ENCODE assay signal across 8 cellular contexts in the genomic region with DNA sequence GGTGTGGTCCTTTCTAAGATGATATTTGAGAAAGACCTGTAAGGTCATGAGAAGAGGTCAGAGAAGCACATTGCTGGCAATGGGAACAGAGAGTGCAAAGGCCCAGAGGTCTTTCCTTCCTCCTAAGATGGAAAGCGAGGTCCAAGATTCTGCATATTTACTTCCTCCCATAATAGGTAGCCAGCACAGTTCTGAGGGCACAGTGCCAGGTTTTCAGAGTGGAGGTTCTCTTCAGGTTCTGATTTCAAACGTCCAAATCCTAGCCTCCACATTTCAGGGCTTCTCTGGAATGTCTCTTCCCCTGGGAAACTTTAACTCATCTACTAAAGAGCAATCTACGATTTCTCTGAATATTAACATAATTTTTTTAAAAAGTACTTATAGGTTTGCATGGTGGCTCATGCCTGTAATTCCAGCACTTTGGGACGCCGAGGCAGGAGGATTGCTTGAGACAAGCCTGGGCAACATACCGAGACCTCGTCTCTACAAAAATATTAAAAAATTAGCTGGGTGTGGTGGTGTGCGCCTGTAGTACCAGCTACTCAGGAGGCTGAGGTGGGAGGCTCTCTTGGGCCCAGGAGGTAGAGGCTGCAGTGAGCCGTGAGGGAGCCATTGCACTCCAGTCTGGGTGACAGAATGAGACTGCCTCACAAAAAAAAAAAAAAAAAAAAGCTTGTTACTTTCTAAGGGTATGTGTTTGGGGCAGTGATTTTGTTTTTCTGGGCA. TPM values are rescaled to one million over a fixed set of nuclear protein-coding genes. Genes with fewer than 3 reads are reported as not detected.
DNase-seq lines count a peak whose midpoint lies in the region; ATAC-seq and TF ChIP-seq lines count a peak whose summit lies in the region.

No MANE protein-coding gene starts in this region.

- peak; percentile 4 for ATAC-seq in GM21526 (IDR thresholded peaks at IDR 0.05; ENCODE audit: low FRiP score, unreplicated experiment)
- no peak for ATAC-seq in gastroesophageal sphincter

- CTCF ChIA-PET in RWPE1 (lab: Yijun Ruan, JAX), result interaction anchor here (0.5 to 1.0 kb wide), 5 partner anchors 13 to 1511 kb away, joined by 3 to 6 read pairs (median 4); no protein-coding TSS in a partner anchor

- H3K27ac ChIP-seq in RWPE1 (peak overlapping the region; percentile 82), gastroesophageal sphincter (peak overlapping the region in 3 of 4 donors; percentile 88 to 97 (median 93))

- TF ChIP-seq POLR2A in gastroesophageal sphincter (IDR thresholded peaks at IDR 0.05), result no peak

- H3K27me3 ChIP-seq in gastroesophageal sphincter, result no peaks in the 10 kb centered on the region
- no peaks in the 10 kb centered on the region for H3K27me3 ChIP-seq in skeletal muscle satellite cell (ENCODE audit: control insufficient read depth, insufficient read depth, low read length)

- H3K9ac ChIP-seq in skeletal muscle satellite cell (ENCODE audit: low read depth, low read length), result no peak overlapping the region

- TF ChIP-seq EP300 in gastroesophageal sphincter (IDR thresholded peaks at IDR 0.05), result no peak

- WGBS in gastroesophageal sphincter (ENCODE audit: low coverage in 1 of 2), 2 donors, result 93 to 96% methylated on average over 3 to 8 of the region's 9 CpGs

- POLR2A ChIA-PET in RWPE1 (lab: Yijun Ruan, JAX; ENCODE audit: low non-redundant PET), result no interaction called here

- no peak for TF ChIP-seq CTCF in RWPE1 (conservative IDR thresholded peaks at IDR 0.05; ENCODE audit: low read depth)
- no peak for TF ChIP-seq CTCF in gastroesophageal sphincter (IDR thresholded peaks at IDR 0.05)

- peaks cover 0 to 30% (median 6%) of the 10 kb centered on the region in 3 donors for H3K4me1 ChIP-seq in gastroesophageal sphincter
- peaks cover 10% of the 10 kb centered on the region for H3K4me1 ChIP-seq in skeletal muscle satellite cell (ENCODE audit: control insufficient read depth, insufficient read depth, low read length)

- DNase-seq in RWPE1 (ENCODE audit: low spot score), result no peak
- no peak for DNase-seq in NCI-H1417 treated with DMSO at 0.1 percent for 48 hours (lab: John Stamatoyannopoulos, UW)
- DNase-seq in activated CD8-positive, alpha-beta memory T cell treated with anti-CD3 and anti-CD28 coated beads, Interleukin-2, amount 50 U/mL, for 48 hours, result no peak
- no peak for DNase-seq in NCI-H345 treated with DMSO at 0.1 percent for 48 hours (lab: John Stamatoyannopoulos, UW; ENCODE audit: unreplicated experiment)
- DNase-seq in foreskin melanocyte, result no peak

- peak overlapping the region; percentile 82 for H3K4me2 ChIP-seq in skeletal muscle satellite cell (ENCODE audit: low read length)

- H3K9me3 ChIP-seq in gastroesophageal sphincter, result no peaks in the 10 kb centered on the region
- no peaks in the 10 kb centered on the region for H3K9me3 ChIP-seq in skeletal muscle satellite cell (replicated peaks; ENCODE audit: low read length)

- H3K4me3 ChIP-seq in gastroesophageal sphincter (peak overlapping the region; percentile 68), skeletal muscle satellite cell (ENCODE audit: low read length) (peak overlapping the region; percentile 82)

- H3K36me3 ChIP-seq in gastroesophageal sphincter, result peaks cover 0 to 18% of the 10 kb centered on the region in 2 donors
- peaks cover 12% of the 10 kb centered on the region for H3K36me3 ChIP-seq in skeletal muscle satellite cell (ENCODE audit: insufficient read depth, low read length)

RNA-seq across cellular contexts. Expression of a gene that starts 0.5 kb away (rescaled TPM):
- 10 to 100 TPM; 40.3 to 52.9 (median 46.2) TPM for total RNA-seq in gastroesophageal sphincter
- 69.2 and 81.7 TPM in 2 replicates for total RNA-seq in skeletal muscle satellite cell (2012; rRNA removed)

RNA-seq across cellular contexts. Expression of a gene that starts 25.0 kb away (rescaled TPM):
- 10 to 100 TPM; 44.4 to 64.2 (median 53.4) TPM for total RNA-seq in gastroesophageal sphincter
- 76.8 and 89.8 TPM in 2 replicates for total RNA-seq in skeletal muscle satellite cell (2012; rRNA removed)
